Comparison of ENCODE assay signal across 16 cellular contexts in genomic region chr17:71208111-71208704, GRCh38.
DNase-seq lines count a peak whose midpoint lies in the region; ATAC-seq and TF ChIP-seq lines count a peak whose summit lies in the region.
"Had no signal": no experiment of that assay in that cellular context is flagged by ENCODE, and none has a peak within 500 bp of the region (broad histone marks: within the 10 kb centered on the region; RNA-seq: fewer than 3 reads in every experiment).

No MANE protein-coding gene starts in this region.

- POLR2A ChIA-PET in BJ (lab: Charles Lee) = no interaction called here

- DNase-seq in BJ (ENCODE audit: low read depth) (peak; percentile 22), LHCN-M2 (ENCODE audit: low read depth) (peak; percentile 92), cardiac fibroblast (ENCODE audit: low read depth in 2 of 2) (peak; percentile 1 to 49), myocyte (ENCODE audit: low read depth) (peak; percentile 13), NCI-H2081 (lab: John Stamatoyannopoulos, UW) (no peak), NCI-H2227 (lab: John Stamatoyannopoulos, UW; ENCODE audit: unreplicated experiment) (no peak), amygdala (lab: John Stamatoyannopoulos, UW) (no peak)
- DNase-seq: activated B cell treated with CpG ODN at 0.5 μM for 24 hours, dermis blood vessel endothelial cell, left lung, NCI-H2107, posterior cingulate gyrus, stomach had no signal

- ATAC-seq in GM18517 (IDR thresholded peaks at IDR 0.05; ENCODE audit: unreplicated experiment) = no peak
- ATAC-seq: left lung had no signal

- TF ChIP-seq CTCF in BJ (IDR thresholded peaks at IDR 0.05; ENCODE audit: insufficient read depth, low read depth, low read length) = no peak
- TF ChIP-seq CTCF in cardiac fibroblast (IDR thresholded peaks at IDR 0.05; ENCODE audit: low read depth, low read length) = no peak

- H3K36me3 ChIP-seq in BJ (ENCODE audit: control insufficient read depth, insufficient read depth, low read length) = no peaks in the 10 kb centered on the region
- H3K36me3 ChIP-seq: BLaER1, esophagus muscularis mucosa, left lung, stomach had no signal

- CTCF ChIA-PET in BJ (lab: Yijun Ruan, JAX) = no interaction called here

- no peaks in the 10 kb centered on the region for H3K27me3 ChIP-seq in BJ (ENCODE audit: control insufficient read depth, insufficient read depth, low read length)
- H3K27me3 ChIP-seq: BLaER1, esophagus muscularis mucosa, left lung, stomach had no signal

- H3K4me3 ChIP-seq in BJ (ENCODE audit: low read depth, low read length) (no peak overlapping the region), cardiac fibroblast (replicated peaks in 1 of 2; ENCODE audit: low read depth in 2 of 2, low read length in 2 of 2) (no peak overlapping the region)
- H3K4me3 ChIP-seq: BLaER1, esophagus muscularis mucosa, left lung, stomach had no signal

Comparison
In these comparisons a context has a peak if more than half of its experiments do, and no peak if none do; other contexts are left out.
1. DNase-seq: peak in BJ (single experiment), LHCN-M2 (single experiment), cardiac fibroblast (2 of 2) and myocyte (single experiment); none in NCI-H2081 (0 of 2), NCI-H2227 (single experiment) and amygdala (0 of 56).